Comparison of ENCODE assay signal across 12 cellular contexts in genomic region chr12:59651230-59651920, GRCh38. TPM values are rescaled to one million over a fixed set of nuclear protein-coding genes. Genes with fewer than 3 reads are reported as not detected.
DNase-seq lines count a peak whose midpoint lies in the region; ATAC-seq, FAIRE-seq and TF ChIP-seq lines count a peak whose summit lies in the region.
"Had no signal": no experiment of that assay in that cellular context is flagged by ENCODE, and none has a peak within 500 bp of the region (broad histone marks: within the 10 kb centered on the region; RNA-seq: fewer than 3 reads in every experiment).

No MANE protein-coding gene starts in this region.

- H3K4me1 ChIP-seq in right lobe of liver, result peaks cover 0 to 40% (median 4%) of the 10 kb centered on the region in 4 donors
- H3K4me1 ChIP-seq in testis, result no peaks in the 10 kb centered on the region
- peaks cover 18% of the 10 kb centered on the region for H3K4me1 ChIP-seq in vagina

- no peaks in the 10 kb centered on the region for H3K36me3 ChIP-seq in right lobe of liver
- H3K36me3 ChIP-seq in testis (ENCODE audit: low read depth, missing control alignments), result no peaks in the 10 kb centered on the region
- H3K36me3 ChIP-seq in vagina, result no peaks in the 10 kb centered on the region

- H3K4me3 ChIP-seq in right lobe of liver (no peak overlapping the region), testis (no peak overlapping the region), vagina (no peak overlapping the region)

- peak; percentile 11 for DNase-seq in AG20443 (ENCODE audit: low spot score)
- peak; percentile 8 for DNase-seq in HS-27A (ENCODE audit: low read depth)
- DNase-seq in right lobe of liver, result no peak
- DNase-seq in testis, result no peak
- no peak for DNase-seq in vagina (ENCODE audit: extremely low spot score in 2 of 2)
- DNase-seq in NCI-H187 treated with DMSO at 0.1 percent for 48 hours (lab: John Stamatoyannopoulos, UW), result no peak
- DNase-seq: left cardiac atrium, retina, SHP77 treated with DMSO at 0.1 percent for 48 hours had no signal

- H3K27me3 ChIP-seq in right lobe of liver (no peaks in the 10 kb centered on the region), testis (no peaks in the 10 kb centered on the region), vagina (no peaks in the 10 kb centered on the region)

- intact Hi-C loops in right lobe of liver (cut with DNase I), result no loop called here
- intact Hi-C loops in testis (cut with DNase I; ENCODE audit: low total_unique reads), result no loop called here
- intact Hi-C loops in vagina (cut with DNase I), result no loop called here

- no peak for TF ChIP-seq POLR2A in right lobe of liver (IDR thresholded peaks at IDR 0.05)
- no peak for TF ChIP-seq POLR2A in testis (IDR thresholded peaks at IDR 0.05)
- no peak for TF ChIP-seq POLR2A in vagina (IDR thresholded peaks at IDR 0.05)

- H3K27ac ChIP-seq in right lobe of liver (peak overlapping the region in 1 of 3 donors; percentile 54), testis (no peak overlapping the region), vagina (no peak overlapping the region)

- peak; percentile 45 for FAIRE-seq in colon (lab: Jason Lieb, UNC)
- FAIRE-seq: GM12892 had no signal

- no peaks in the 10 kb centered on the region for H3K9me3 ChIP-seq in right lobe of liver
- no peaks in the 10 kb centered on the region for H3K9me3 ChIP-seq in testis
- H3K9me3 ChIP-seq in vagina, result no peaks in the 10 kb centered on the region

- TF ChIP-seq CTCF in right lobe of liver (IDR thresholded peaks at IDR 0.05) (no peak), testis (IDR thresholded peaks at IDR 0.05) (no peak), vagina (IDR thresholded peaks at IDR 0.05) (no peak)

- whole genome bisulfite sequencing in right lobe of liver (ENCODE audit: insufficient coverage, low coverage, low lambda C conversion rate, missing lambda C conversion rate), result 17% methylated on average over 1 of the region's 1 CpG
- WGBS in testis, 2 donors, result 37 to 55% methylated on average over 1 of the region's 1 CpG

- ATAC-seq in right lobe of liver, result peak in 3 of 4 donors; percentile 18 to 69 (median 28)
- ATAC-seq in activated CD4-positive, CD25-positive, alpha-beta regulatory T cell treated with anti-CD3 and anti-CD28 coated beads, Interleukin-2, amount 50 U/mL, for 24 hours, result no peak

RNA-seq across cellular contexts. Expression of gene SLC16A7, which starts 55.5 kb away (rescaled TPM):
- total RNA-seq in right lobe of liver (10 to 100 TPM; 11.3 to 25.1 (median 20.5) TPM), testis (10 to 100 TPM; 10.5 to 15.9 TPM), vagina (38.8 TPM)
- polyA plus RNA-seq in testis (ENCODE audit: insufficient read depth, low read depth, low replicate concordance), result 38.0 TPM

Comparison
In these comparisons a context has a peak if more than half of its experiments do, and no peak if none do; other contexts are left out.
1. DNase-seq: peak in AG20443 (single experiment) and HS-27A (single experiment); none in right lobe of liver (0 of 3), testis (single experiment), vagina (0 of 2) and NCI-H187 treated with DMSO at 0.1 percent for 48 hours (single experiment).
2. ATAC-seq: peak in right lobe of liver (3 of 4); none in activated CD4-positive, CD25-positive, alpha-beta regulatory T cell treated with anti-CD3 and anti-CD28 coated beads, Interleukin-2, amount 50 U/mL, for 24 hours (0 of 2).